22 cellular contexts compared by ENCODE assay signal in the genomic region with DNA sequence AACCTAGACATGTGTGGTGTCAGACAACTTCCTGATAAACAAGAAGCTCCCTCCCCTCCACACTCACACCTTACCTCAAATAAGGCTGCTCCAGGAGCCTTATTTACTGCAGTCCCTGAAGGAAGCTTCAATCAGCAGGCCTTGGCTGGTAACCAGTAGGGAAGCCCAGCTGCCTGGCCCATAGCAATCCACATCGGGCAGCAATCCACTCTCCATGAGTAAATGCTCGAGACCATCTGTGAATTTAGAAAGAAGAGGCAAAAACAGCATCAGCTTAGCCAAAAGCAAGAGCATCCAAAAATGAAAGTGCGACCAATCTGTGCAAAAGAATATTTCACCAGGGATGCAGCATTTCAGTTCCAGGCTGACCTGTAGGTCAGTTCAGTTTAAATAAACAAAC.
DNase-seq lines count a peak whose midpoint lies in the region; ATAC-seq and TF ChIP-seq lines count a peak whose summit lies in the region.
"Had no signal": no experiment of that assay in that cellular context is flagged by ENCODE, and none has a peak within 500 bp of the region (broad histone marks: within the 10 kb centered on the region; RNA-seq: fewer than 3 reads in every experiment).

No MANE protein-coding gene starts in this region.

- no peaks in the 10 kb centered on the region for H3K9me3 ChIP-seq in OCI-LY3 (ENCODE audit: insufficient read depth, low read length)
- peaks cover 37% of the 10 kb centered on the region for H3K9me3 ChIP-seq in endodermal cell (ENCODE audit: control insufficient read depth, low read length)
- H3K9me3 ChIP-seq: A549, SK-N-SH had no signal

- 94 to 97% methylated on average over 3 of the region's 3 CpGs for WGBS in endodermal cell (ENCODE audit: insufficient coverage in 1 of 2, insufficient read length in 1 of 2), 2 experiments

- H3K27ac ChIP-seq in OCI-LY3 (ENCODE audit: low read length) (no peak overlapping the region), endodermal cell (ENCODE audit: low read depth, low read length) (no peak overlapping the region)
- H3K27ac ChIP-seq: A549, BLaER1 had no signal

- H3K36me3 Mint-ChIP-seq in endodermal cell (ENCODE audit: low read depth) = peaks cover 9% of the 10 kb centered on the region

- no peak overlapping the region for H3K9ac ChIP-seq in OCI-LY3 (ENCODE audit: low read length)
- H3K9ac ChIP-seq in endodermal cell (ENCODE audit: extremely low read depth, low read length, poor library complexity, severe bottlenecking) = no peak overlapping the region
- H3K9ac ChIP-seq: BLaER1, SK-N-SH had no signal

- H3K36me3 ChIP-seq in OCI-LY3 (replicated peaks; ENCODE audit: low read depth, low read length) = no peaks in the 10 kb centered on the region
- no peaks in the 10 kb centered on the region for H3K36me3 ChIP-seq in endodermal cell (ENCODE audit: control insufficient read depth, insufficient read depth, low read length)
- H3K36me3 ChIP-seq: BLaER1 had no signal

- peak overlapping the region; percentile 15 for H3K27ac Mint-ChIP-seq in endodermal cell
- H3K27ac Mint-ChIP-seq: CD4-positive, alpha-beta T cell had no signal

- H2AFZ ChIP-seq in OCI-LY3 (ENCODE audit: low read depth, low read length) = peak overlapping the region; percentile 33; the same call in 1 of the 2 replicates

- no peaks in the 10 kb centered on the region for H3K79me2 ChIP-seq in OCI-LY3 (ENCODE audit: low read length)

- no peaks in the 10 kb centered on the region for H4K20me1 ChIP-seq in OCI-LY3 (ENCODE audit: insufficient read depth, low read length)
- H4K20me1 ChIP-seq: BLaER1 had no signal

- no peak overlapping the region for H3K4me2 ChIP-seq in OCI-LY3 (ENCODE audit: low read length)
- H3K4me2 ChIP-seq: A549, BLaER1, SK-N-SH had no signal

- DNase-seq in Ammon's horn (ENCODE audit: low spot score) = peak; percentile 38
- no peak for DNase-seq in endodermal cell
- no peak for DNase-seq in sciatic nerve (ENCODE audit: low spot score)
- no peak for DNase-seq in cerebellar nuclear complex (lab: John Stamatoyannopoulos, UW)
- DNase-seq: CD4-positive, alpha-beta T cell; COR-L47; DMS79 treated with DMSO at 0.1 percent for 48 hours; KBM-7; MM.1S; NCI-H1092; NCI-H1436; NCI-H187 treated with DMSO at 0.1 percent for 48 hours; NCI-H2107; NCI-H446 treated with DMSO at 0.1 percent for 48 hours; NCI-H526 treated with DMSO at 0.1 percent for 48 hours; SIG-M5; SK-N-SH had no signal

- ATAC-seq in sciatic nerve (peak; percentile 28), HG03196 (IDR thresholded peaks at IDR 0.05; ENCODE audit: unreplicated experiment) (no peak), GM19455 (IDR thresholded peaks at IDR 0.05; ENCODE audit: unreplicated experiment) (no peak)
- ATAC-seq: A549 had no signal

- H3K4me3 ChIP-seq in OCI-LY3 (ENCODE audit: low read length) (no peak overlapping the region), endodermal cell (ENCODE audit: low read length) (no peak overlapping the region)
- H3K4me3 ChIP-seq: A549, BLaER1 had no signal

- H3K27me3 ChIP-seq in OCI-LY3 (ENCODE audit: low read depth, low read length) = no peaks in the 10 kb centered on the region
- H3K27me3 ChIP-seq in endodermal cell (ENCODE audit: control insufficient read depth, insufficient read depth, low read length, poor library complexity, severe bottlenecking) = no peaks in the 10 kb centered on the region
- H3K27me3 ChIP-seq: BLaER1 had no signal

- intact Hi-C loops in sciatic nerve (cut with DNase I) = no loop called here

- H3K4me1 Mint-ChIP-seq in endodermal cell = peaks cover 2% of the 10 kb centered on the region

- H3K4me1 ChIP-seq in OCI-LY3 (ENCODE audit: low read length) (no peaks in the 10 kb centered on the region), endodermal cell (ENCODE audit: control insufficient read depth, insufficient read depth, low read length) (no peaks in the 10 kb centered on the region)
- H3K4me1 ChIP-seq: A549, BLaER1 had no signal

- no peaks in the 10 kb centered on the region for H3K27me3 Mint-ChIP-seq in endodermal cell (ENCODE audit: insufficient read depth)
- H3K27me3 Mint-ChIP-seq: CD4-positive, alpha-beta T cell had no signal

- TF ChIP-seq CTCF in OCI-LY3 (IDR thresholded peaks at IDR 0.05; ENCODE audit: low read depth, low read length) (no peak), endodermal cell (conservative IDR thresholded peaks at IDR 0.05) (no peak)

- H3K9me3 Mint-ChIP-seq in endodermal cell = peaks cover 31% of the 10 kb centered on the region

- no peak overlapping the region for H3K4me3 Mint-ChIP-seq in endodermal cell
- H3K4me3 Mint-ChIP-seq: CD4-positive, alpha-beta T cell had no signal
